In the genomic region with DNA sequence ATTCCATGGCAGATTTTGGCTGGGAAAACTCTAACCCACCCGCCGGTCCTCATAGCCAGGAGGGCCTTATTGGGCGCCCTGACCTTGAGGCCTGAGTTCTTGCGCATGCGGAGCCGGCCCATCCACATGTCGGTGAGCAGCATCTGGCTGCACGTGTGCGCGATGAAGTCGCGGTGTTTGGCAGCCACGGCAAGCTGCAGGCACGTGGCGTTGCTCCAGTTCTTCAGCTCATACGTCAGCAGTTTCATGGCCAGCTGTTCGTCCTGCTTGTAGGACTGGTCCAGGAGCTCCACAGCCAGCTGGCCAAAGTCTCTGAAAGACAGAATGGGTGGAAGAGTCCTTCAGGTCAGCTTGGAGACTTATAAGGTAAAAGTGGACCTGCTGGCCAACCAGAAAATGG, we compare ENCODE assay signal across 23 cellular contexts.
"Had no signal": no experiment of that assay in that cellular context is flagged by ENCODE, and none has a peak within 500 bp of the region (broad histone marks: within the 10 kb centered on the region; RNA-seq: fewer than 3 reads in every experiment).

No MANE protein-coding gene starts in this region.

- H3K9me3 ChIP-seq: spleen, transverse colon had no signal

- DNase-seq: activated CD4-positive, alpha-beta T cell treated with anti-CD3 and anti-CD28 coated beads for 4 hours; activated CD4-positive, alpha-beta T cell treated with anti-CD3 and anti-CD28 coated beads, Interleukin-2, amount 50 U/mL, for 48 hours; activated CD8-positive, alpha-beta memory T cell treated with anti-CD3 and anti-CD28 coated beads for 24 hours; activated effector memory CD4-positive, alpha-beta T cell treated with Interleukin-2 at 50 U/mL for 16 hours; activated naive CD4-positive, alpha-beta T cell treated with Interleukin-2 at 50 U/mL for 16 hours; anterior cingulate cortex; dorsolateral prefrontal cortex; effector memory CD8-positive, alpha-beta T cell; erythroblast; foreskin keratinocyte; islet precursor cell; midbrain; naive thymus-derived CD8-positive, alpha-beta T cell; occipital lobe; retina; spleen; stimulated activated naive CD4-positive, alpha-beta T cell treated with Interleukin-2 at 50 U/mL for 16 hours; SW 1271; T-helper 9 cell; transverse colon had no signal

- H3K27me3 ChIP-seq: cardiac muscle cell, dorsolateral prefrontal cortex, spleen, transverse colon had no signal

- H3K36me3 ChIP-seq: cardiac muscle cell, spleen, transverse colon had no signal

- H3K4me3 ChIP-seq: cardiac muscle cell, coronary artery, dorsolateral prefrontal cortex, spleen, transverse colon had no signal

- H3K27ac ChIP-seq: cardiac muscle cell, coronary artery, dorsolateral prefrontal cortex, foreskin keratinocyte, spleen, transverse colon, VCaP had no signal

- ATAC-seq: effector memory CD8-positive, alpha-beta T cell; foreskin keratinocyte; naive thymus-derived CD8-positive, alpha-beta T cell had no signal

- H3K4me1 ChIP-seq: foreskin keratinocyte, spleen had no signal
